Comparison of ENCODE assay signal across 11 cellular contexts in the genomic region with DNA sequence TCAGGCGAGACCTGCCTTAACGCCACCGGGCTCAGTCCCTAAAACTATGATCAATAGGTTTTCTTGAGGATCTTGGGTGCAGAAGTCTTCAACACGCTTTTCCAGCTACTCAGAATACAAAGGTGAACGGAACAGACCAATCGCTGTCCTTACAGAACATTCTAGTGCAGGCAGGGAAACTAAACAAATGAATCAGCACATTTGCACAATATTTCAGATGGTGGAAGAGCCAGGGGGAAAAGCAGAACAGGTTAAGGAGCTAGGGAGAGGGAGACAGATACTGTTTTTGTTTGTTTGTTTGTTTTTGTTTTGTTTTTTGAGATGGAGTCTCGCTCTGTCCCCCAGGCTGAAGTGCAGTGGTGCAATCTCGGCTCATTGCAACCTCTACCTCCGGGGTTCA.
"Had no signal": no experiment of that assay in that cellular context is flagged by ENCODE, and none has a peak within 500 bp of the region (broad histone marks: within the 10 kb centered on the region; RNA-seq: fewer than 3 reads in every experiment).

No MANE protein-coding gene starts in this region.

- DNase-seq: GM23248, GOT3, H7, H9, HCEC 1CT, HFFc6 had no signal

- H3K4me3 ChIP-seq: GM23248, GM23338, HAP-1 had no signal

- H3K9me3 ChIP-seq: HAP-1 had no signal

- H3K36me3 ChIP-seq: HAP-1 had no signal

- H3K4me2 ChIP-seq: GM23338 had no signal

- H3K4me3 Mint-ChIP-seq: GM23338, H9, HFFc6 had no signal

- H3K9ac ChIP-seq: GM23248 had no signal

- FAIRE-seq: H1, H54 had no signal

- ATAC-seq: GM23338, HCT116 had no signal

- H3K27ac Mint-ChIP-seq: GM23338, H9, HFFc6 had no signal

- H3K27ac ChIP-seq: GM23248 had no signal

- H2AFZ ChIP-seq: GM23248, GM23338 had no signal
